Comparison of ENCODE assay signal across 8 cellular contexts in genomic region chr16:79286646-79287423, GRCh38.
A peak's percentile ranks its signal among the peaks of the same experiment; 100 is the strongest.
DNase-seq lines count a peak whose midpoint lies in the region; ATAC-seq and TF ChIP-seq lines count a peak whose summit lies in the region.

No MANE protein-coding gene starts in this region.

- H3K4me1 ChIP-seq in vagina: peaks cover 11% of the 10 kb centered on the region

- H3K27me3 ChIP-seq in vagina: no peaks in the 10 kb centered on the region

- no peak overlapping the region for H3K27ac ChIP-seq in vagina

- intact Hi-C loops in vagina (cut with DNase I): no loop called here

- peaks cover under 1% of the 10 kb centered on the region for H3K9me3 Mint-ChIP-seq in activated naive CD8-positive, alpha-beta T cell treated with anti-CD3 and anti-CD28 coated beads, Interleukin-2, amount 50 U/mL, for 24 hours

- no peaks in the 10 kb centered on the region for H3K36me3 Mint-ChIP-seq in activated naive CD8-positive, alpha-beta T cell treated with anti-CD3 and anti-CD28 coated beads, Interleukin-2, amount 50 U/mL, for 24 hours (ENCODE audit: low read depth)

- peaks cover 37% of the 10 kb centered on the region for H3K27me3 Mint-ChIP-seq in activated naive CD8-positive, alpha-beta T cell treated with anti-CD3 and anti-CD28 coated beads, Interleukin-2, amount 50 U/mL, for 24 hours

- peaks cover 51% of the 10 kb centered on the region for H3K4me1 Mint-ChIP-seq in activated naive CD8-positive, alpha-beta T cell treated with anti-CD3 and anti-CD28 coated beads, Interleukin-2, amount 50 U/mL, for 24 hours

- no peaks in the 10 kb centered on the region for H3K9me3 ChIP-seq in vagina

- TF ChIP-seq CTCF in vagina (IDR thresholded peaks at IDR 0.05): no peak

- no peak for TF ChIP-seq POLR2A in vagina (IDR thresholded peaks at IDR 0.05)

- DNase-seq in Ammon's horn (ENCODE audit: low spot score) (peak; percentile 80), NCI-H2196 treated with DMSO at 0.1 percent for 48 hours (lab: John Stamatoyannopoulos, UW; ENCODE audit: unreplicated experiment) (peak; percentile 76), mucosa of gallbladder (ENCODE audit: low spot score) (peak; percentile 37), vagina (ENCODE audit: extremely low spot score in 2 of 2) (no peak)
- peak; percentile 20 for DNase-seq in activated naive CD8-positive, alpha-beta T cell treated with anti-CD3 and anti-CD28 coated beads, Interleukin-2, amount 50 U/mL, for 24 hours

- peak overlapping the region; percentile 21 for H3K27ac Mint-ChIP-seq in activated naive CD8-positive, alpha-beta T cell treated with anti-CD3 and anti-CD28 coated beads, Interleukin-2, amount 50 U/mL, for 24 hours

- ATAC-seq in GM18873 (IDR thresholded peaks at IDR 0.05; ENCODE audit: low FRiP score, unreplicated experiment) (peak; percentile 91), HG03064 (IDR thresholded peaks at IDR 0.05; ENCODE audit: low read depth, unreplicated experiment) (peak; percentile 95), SK-N-SH treated with all-trans-retinoic acid at 6 μM for 48 hours (no peak)
- peak; percentile 39 for ATAC-seq in activated naive CD8-positive, alpha-beta T cell treated with anti-CD3 and anti-CD28 coated beads, Interleukin-2, amount 50 U/mL, for 24 hours

- H3K4me3 Mint-ChIP-seq in activated naive CD8-positive, alpha-beta T cell treated with anti-CD3 and anti-CD28 coated beads, Interleukin-2, amount 50 U/mL, for 24 hours: peak overlapping the region; percentile 0

- H3K4me3 ChIP-seq in vagina: peak overlapping the region; percentile 15 to 32

- no peaks in the 10 kb centered on the region for H3K36me3 ChIP-seq in vagina

TF ChIP-seq in SK-N-SH treated with all-trans-retinoic acid at 6 μM for 48 hours, 23 proteins besides CTCF, POLR2A, EP300 and RAD21:
- TF ChIP-seq TOX (CRISPR knock-in tag; IDR thresholded peaks at IDR 0.05; ENCODE audit: borderline replicate concordance) (no peak), ZC3H10 (CRISPR knock-in tag; IDR thresholded peaks at IDR 0.05) (no peak), CSDC2 (CRISPR knock-in tag; IDR thresholded peaks at IDR 0.05) (no peak), ARNTL (CRISPR knock-in tag; IDR thresholded peaks at IDR 0.05; ENCODE audit: borderline replicate concordance, low read depth) (no peak), CSRNP3 (CRISPR knock-in tag; IDR thresholded peaks at IDR 0.05) (no peak), ISL1 (CRISPR knock-in tag; IDR thresholded peaks at IDR 0.05) (no peak), ZFP30 (CRISPR knock-in tag; IDR thresholded peaks at IDR 0.05) (no peak), RARB (CRISPR knock-in tag; IDR thresholded peaks at IDR 0.05) (no peak), ZNF70 (CRISPR knock-in tag; IDR thresholded peaks at IDR 0.05) (no peak), ZNF565 (CRISPR knock-in tag; conservative IDR thresholded peaks at IDR 0.05; ENCODE audit: low read depth) (no peak), PATZ1 (CRISPR knock-in tag; IDR thresholded peaks at IDR 0.05; ENCODE audit: borderline replicate concordance) (no peak), ESRRG (CRISPR knock-in tag; IDR thresholded peaks at IDR 0.05) (no peak), SNAI2 (CRISPR knock-in tag; IDR thresholded peaks at IDR 0.05) (no peak), TSHZ2 (CRISPR knock-in tag; IDR thresholded peaks at IDR 0.05) (no peak), TCF4 (CRISPR knock-in tag; IDR thresholded peaks at IDR 0.05; ENCODE audit: borderline replicate concordance) (no peak), CREB5 (CRISPR knock-in tag; IDR thresholded peaks at IDR 0.05; ENCODE audit: low read depth) (no peak), OSR1 (CRISPR knock-in tag; IDR thresholded peaks at IDR 0.05) (no peak), ZNF8 (CRISPR knock-in tag; IDR thresholded peaks at IDR 0.05) (no peak)

Comparison
In these comparisons a context has a peak if more than half of its experiments do, and no peak if none do; other contexts are left out.
1. DNase-seq: peak in Ammon's horn (single experiment), NCI-H2196 treated with DMSO at 0.1 percent for 48 hours (single experiment), activated naive CD8-positive, alpha-beta T cell treated with anti-CD3 and anti-CD28 coated beads, Interleukin-2, amount 50 U/mL, for 24 hours (single experiment) and mucosa of gallbladder (single experiment); none in vagina (0 of 2).